ENCODE assay signal across 1 cellular context in genomic region chr1:203215573-203215972, GRCh38.
TF ChIP-seq lines count a peak whose summit lies in the region.

No MANE protein-coding gene starts in this region.

TF ChIP-seq in WTC11, 78 proteins besides CTCF, POLR2A, EP300 and RAD21 (continued from another document):
- TF ChIP-seq ZNF425 (CRISPR knock-in tag; conservative IDR thresholded peaks at IDR 0.05), result no peak
- TF ChIP-seq ZBTB21 (CRISPR knock-in tag; IDR thresholded peaks at IDR 0.05; ENCODE audit: borderline replicate concordance), result no peak
- no peak for TF ChIP-seq PRDM15 (CRISPR knock-in tag; IDR thresholded peaks at IDR 0.05)
- TF ChIP-seq KAT7 (CRISPR knock-in tag; IDR thresholded peaks at IDR 0.05; ENCODE audit: borderline replicate concordance), result no peak
- TF ChIP-seq PRRX2 (CRISPR knock-in tag; IDR thresholded peaks at IDR 0.05), result no peak
